11 cellular contexts compared by ENCODE assay signal in genomic region chr2:112579280-112579679, GRCh38. TPM values are rescaled to one million over a fixed set of nuclear protein-coding genes. Genes with fewer than 3 reads are reported as not detected.
A peak's percentile ranks its signal among the peaks of the same experiment; 100 is the strongest.
DNase-seq lines count a peak whose midpoint lies in the region; ATAC-seq, FAIRE-seq and TF ChIP-seq lines count a peak whose summit lies in the region.
"Had no signal": no experiment of that assay in that cellular context is flagged by ENCODE, and none has a peak within 500 bp of the region (broad histone marks: within the 10 kb centered on the region; RNA-seq: fewer than 3 reads in every experiment).

No MANE protein-coding gene starts in this region.

- H2AFZ ChIP-seq in PC-3 (ENCODE audit: low read length), result no peak overlapping the region
- no peak overlapping the region for H2AFZ ChIP-seq in endothelial cell of umbilical vein (ENCODE audit: low read depth, low read length)

- H3K36me3 Mint-ChIP-seq in activated CD8-positive, alpha-beta T cell treated with anti-CD3 and anti-CD28 coated beads, Interleukin-2, amount 10 ng/mL, durations not matched to agents 7 days and 5 days (ENCODE audit: low read depth), result peaks cover 20% of the 10 kb centered on the region

- peaks cover 13% of the 10 kb centered on the region for H3K4me1 Mint-ChIP-seq in activated CD8-positive, alpha-beta T cell treated with anti-CD3 and anti-CD28 coated beads, Interleukin-2, amount 10 ng/mL, durations not matched to agents 7 days and 5 days (ENCODE audit: low read depth)

- no peaks in the 10 kb centered on the region for H3K27me3 Mint-ChIP-seq in activated CD8-positive, alpha-beta T cell treated with anti-CD3 and anti-CD28 coated beads, Interleukin-2, amount 10 ng/mL, durations not matched to agents 7 days and 5 days (ENCODE audit: low read depth)
- H3K27me3 Mint-ChIP-seq: activated CD4-positive, alpha-beta T cell treated with anti-CD3 and anti-CD28 coated beads, Interleukin-2, amount 10 ng/mL, durations not matched to agents 24 days and 14 days had no signal

- no peak for TF ChIP-seq POLR2A in endothelial cell of umbilical vein (IDR thresholded peaks at IDR 0.05; ENCODE audit: low read depth, low read length)

- H3K9me3 ChIP-seq in PC-3 (ENCODE audit: low read length) (no peaks in the 10 kb centered on the region), endothelial cell of umbilical vein (replicated peaks; ENCODE audit: control insufficient read depth, insufficient read depth, low read length) (no peaks in the 10 kb centered on the region), mucosa of descending colon (no peaks in the 10 kb centered on the region), BE2C (no peaks in the 10 kb centered on the region)
- H3K9me3 ChIP-seq: right lobe of liver had no signal

- no peak overlapping the region for H3K4me3 ChIP-seq in PC-3 (ENCODE audit: low read length)
- H3K4me3 ChIP-seq in endothelial cell of umbilical vein (replicated peaks in 1 of 3; ENCODE audit: insufficient read depth in 1 of 3, low read depth in 1 of 3, low read length in 3 of 3), result no peak overlapping the region
- H3K4me3 ChIP-seq in retinal pigment epithelial cell (ENCODE audit: low read length), result no peak overlapping the region
- no peak overlapping the region for H3K4me3 ChIP-seq in mucosa of descending colon
- H3K4me3 ChIP-seq in BE2C (ENCODE audit: low read depth, low read length), result no peak overlapping the region
- H3K4me3 ChIP-seq: lung, right lobe of liver had no signal

- ATAC-seq in PC-3 (peak; percentile 17), mucosa of descending colon (no peak)
- ATAC-seq in activated CD8-positive, alpha-beta T cell treated with anti-CD3 and anti-CD28 coated beads, Interleukin-2, amount 10 ng/mL, durations not matched to agents 7 days and 5 days, result no peak

- no peak overlapping the region for H3K4me2 ChIP-seq in PC-3 (ENCODE audit: low read length)
- H3K4me2 ChIP-seq in endothelial cell of umbilical vein (ENCODE audit: insufficient read depth, low read length), result no peak overlapping the region

- intact Hi-C loops in PC-3 (cut with micrococcal nuclease), result no loop called here
- intact Hi-C loops in endothelial cell of umbilical vein (cut with micrococcal nuclease), result no loop called here
- intact Hi-C loops in mucosa of descending colon (cut with DNase I, micrococcal nuclease), result no loop called here

- no peaks in the 10 kb centered on the region for H3K9me2 ChIP-seq in PC-3 (replicated peaks; ENCODE audit: low read length)

- peaks cover 31% of the 10 kb centered on the region for H3K4me1 ChIP-seq in PC-3 (ENCODE audit: insufficient read depth, low read length)
- peaks cover 6% of the 10 kb centered on the region for H3K4me1 ChIP-seq in endothelial cell of umbilical vein (ENCODE audit: control insufficient read depth, extremely low read depth, insufficient read depth, low read length)
- no peaks in the 10 kb centered on the region for H3K4me1 ChIP-seq in mucosa of descending colon (ENCODE audit: low read depth)
- H3K4me1 ChIP-seq in BE2C, result no peaks in the 10 kb centered on the region

- H3K9me1 ChIP-seq in endothelial cell of umbilical vein (replicated peaks; ENCODE audit: control insufficient read depth, extremely low read depth, insufficient read depth, low read length), result no peaks in the 10 kb centered on the region

- H3K27me3 ChIP-seq in PC-3 (ENCODE audit: low read length), result no peaks in the 10 kb centered on the region
- H3K27me3 ChIP-seq in endothelial cell of umbilical vein (ENCODE audit: control insufficient read depth in 2 of 2, insufficient read depth in 2 of 2, low read length in 2 of 2), result no peaks in the 10 kb centered on the region
- no peaks in the 10 kb centered on the region for H3K27me3 ChIP-seq in BE2C
- H3K27me3 ChIP-seq: right lobe of liver had no signal

- FAIRE-seq in endothelial cell of umbilical vein (lab: Jason Lieb, UNC), result peak; percentile 78

- peaks cover 4% of the 10 kb centered on the region for H3F3A ChIP-seq in PC-3 (ENCODE audit: low read length, unreplicated experiment)

- H3K9me3 Mint-ChIP-seq in activated CD8-positive, alpha-beta T cell treated with anti-CD3 and anti-CD28 coated beads, Interleukin-2, amount 10 ng/mL, durations not matched to agents 7 days and 5 days (ENCODE audit: insufficient read depth), result no peaks in the 10 kb centered on the region
- H3K9me3 Mint-ChIP-seq: activated CD4-positive, alpha-beta T cell treated with anti-CD3 and anti-CD28 coated beads, Interleukin-2, amount 10 ng/mL, durations not matched to agents 24 days and 14 days had no signal

- H4K20me1 ChIP-seq in PC-3 (ENCODE audit: low read length), result no peaks in the 10 kb centered on the region
- no peaks in the 10 kb centered on the region for H4K20me1 ChIP-seq in endothelial cell of umbilical vein (replicated peaks; ENCODE audit: control insufficient read depth, extremely low read depth, insufficient read depth, low read length)

- dilution Hi-C loops in endothelial cell of umbilical vein (cut with MboI; ENCODE audit: extremely low pct_ligation_motif_present, low sequenced_read_pairs), result no loop called here

- H3K27ac ChIP-seq in PC-3 (ENCODE audit: low read length) (no peak overlapping the region), endothelial cell of umbilical vein (ENCODE audit: insufficient read depth, low read depth, low read length) (no peak overlapping the region)
- H3K27ac ChIP-seq: right lobe of liver had no signal

- BruUV-seq in PC-3 (replicated peaks; lab: Mats Ljungman, UMichigan), result no TSS peak
- no TSS peak for BruUV-seq in endothelial cell of umbilical vein (replicated peaks; lab: Mats Ljungman, UMichigan)

- DNase-seq in HCEC 1CT, result peak; percentile 84
- peak; percentile 95 for DNase-seq in PC-3
- peak; percentile 72 for DNase-seq in endothelial cell of umbilical vein (ENCODE audit: low read depth, low spot score)
- peak; percentile 53 for DNase-seq in retinal pigment epithelial cell (ENCODE audit: low read depth)
- DNase-seq in mucosa of descending colon, result no peak
- no peak for DNase-seq in activated CD8-positive, alpha-beta T cell treated with anti-CD3 and anti-CD28 coated beads, Interleukin-2, amount 10 ng/mL, durations not matched to agents 7 days and 5 days
- DNase-seq in BE2C, result no peak
- DNase-seq: activated CD4-positive, alpha-beta T cell treated with anti-CD3 and anti-CD28 coated beads, Interleukin-2, amount 10 ng/mL, durations not matched to agents 24 days and 14 days; right lobe of liver; stimulated activated CD8-positive, alpha-beta memory T cell treated with anti-CD3 and anti-CD28 coated beads, Interleukin-4, amount 100 ng/mL, for 48 hours had no signal

- no peak overlapping the region for H3K27ac Mint-ChIP-seq in activated CD8-positive, alpha-beta T cell treated with anti-CD3 and anti-CD28 coated beads, Interleukin-2, amount 10 ng/mL, durations not matched to agents 7 days and 5 days
- H3K27ac Mint-ChIP-seq: activated CD4-positive, alpha-beta T cell treated with anti-CD3 and anti-CD28 coated beads, Interleukin-2, amount 10 ng/mL, durations not matched to agents 24 days and 14 days had no signal

- no peak overlapping the region for H3K9ac ChIP-seq in PC-3 (ENCODE audit: low read length)
- H3K9ac ChIP-seq in endothelial cell of umbilical vein (replicated peaks; ENCODE audit: extremely low read depth, insufficient read depth, low read length), result no peak overlapping the region

- TF ChIP-seq CTCF in PC-3 (conservative IDR thresholded peaks at IDR 0.05; ENCODE audit: low read depth, low read length), result no peak
- no peak for TF ChIP-seq CTCF in endothelial cell of umbilical vein (IDR thresholded peaks at IDR 0.05; ENCODE audit: extremely low read depth in 1 of 2, insufficient read depth in 1 of 2, low read depth in 1 of 2, low read length in 2 of 2)
- no peak for TF ChIP-seq CTCF in retinal pigment epithelial cell (conservative IDR thresholded peaks at IDR 0.05; ENCODE audit: low read depth, low read length)
- no peak for TF ChIP-seq CTCF in mucosa of descending colon (IDR thresholded peaks at IDR 0.05)
- no peak for TF ChIP-seq CTCF in BE2C (IDR thresholded peaks at IDR 0.05; ENCODE audit: low read depth, low read length)

- H3K4me3 Mint-ChIP-seq in activated CD8-positive, alpha-beta T cell treated with anti-CD3 and anti-CD28 coated beads, Interleukin-2, amount 10 ng/mL, durations not matched to agents 7 days and 5 days, result no peak overlapping the region
- H3K4me3 Mint-ChIP-seq: activated CD4-positive, alpha-beta T cell treated with anti-CD3 and anti-CD28 coated beads, Interleukin-2, amount 10 ng/mL, durations not matched to agents 24 days and 14 days had no signal

- H3K36me3 ChIP-seq in PC-3 (ENCODE audit: low read depth, low read length), result peaks cover 21% of the 10 kb centered on the region
- peaks cover 9 to 12% of the 10 kb centered on the region in 2 experiments for H3K36me3 ChIP-seq in endothelial cell of umbilical vein (ENCODE audit: control insufficient read depth in 2 of 2, extremely low read depth in 1 of 2, insufficient read depth in 2 of 2, low read length in 2 of 2)
- H3K36me3 ChIP-seq in mucosa of descending colon (ENCODE audit: low read depth), result peaks cover 4% of the 10 kb centered on the region
- peaks cover 11% of the 10 kb centered on the region for H3K36me3 ChIP-seq in BE2C

- H3K79me2 ChIP-seq in PC-3 (ENCODE audit: low read length), result no peaks in the 10 kb centered on the region; the same call in 1 of the 2 replicates
- no peaks in the 10 kb centered on the region for H3K79me2 ChIP-seq in endothelial cell of umbilical vein (ENCODE audit: control insufficient read depth, insufficient read depth, low read length)

- POLR2A ChIA-PET in PC-3 (lab: Charles Lee; ENCODE audit: unreplicated experiment) (no interaction called here), endothelial cell of umbilical vein (lab: Charles Lee) (no interaction called here)
- POLR2A ChIA-PET in activated CD8-positive, alpha-beta T cell treated with anti-CD3 and anti-CD28 coated beads, Interleukin-2, amount 10 ng/mL, durations not matched to agents 7 days and 5 days (lab: Charles Lee), result no interaction called here

- CTCF ChIA-PET in PC-3 (lab: Charles Lee) (no interaction called here), endothelial cell of umbilical vein (lab: Charles Lee) (no interaction called here)
- CTCF ChIA-PET in activated CD8-positive, alpha-beta T cell treated with anti-CD3 and anti-CD28 coated beads, Interleukin-2, amount 10 ng/mL, durations not matched to agents 7 days and 5 days (lab: Charles Lee), result no interaction called here

RNA-seq across cellular contexts. Expression of gene CHCHD5, which starts 5.1 kb away (rescaled TPM):
- 25.4 and 27.9 TPM in 2 replicates for total RNA-seq in PC-3 (2014; rRNA removed)
- total RNA-seq in endothelial cell of umbilical vein, result 22.2 and 23.6 TPM in 2 replicates
- 44.7 and 63.5 TPM in 2 replicates for polyA plus RNA-seq in endothelial cell of umbilical vein
- 29.0 and 35.3 TPM in 2 replicates for polyA plus RNA-seq in endothelial cell of umbilical vein (2011; cell fraction: cytosol; rRNA removed)
- 10.6 and 12.6 TPM in 2 replicates for polyA plus RNA-seq in endothelial cell of umbilical vein (2011; cell fraction: nucleus; rRNA removed)
- polyA plus RNA-seq in endothelial cell of umbilical vein (2012), result 22.5 and 35.4 TPM in 2 replicates
- polyA minus RNA-seq in endothelial cell of umbilical vein, result 9.8 and 10.5 TPM in 2 replicates
- polyA minus RNA-seq in endothelial cell of umbilical vein (2011; cell fraction: cytosol; rRNA and poly(A)+ RNA removed), result 10.7 TPM
- polyA minus RNA-seq in endothelial cell of umbilical vein (2011; cell fraction: nucleus; rRNA and poly(A)+ RNA removed), result 1.6 and 4.6 TPM in 2 replicates
- total RNA-seq in mucosa of descending colon, result 10 to 100 TPM; 20.9 to 28.8 (median 26.1) TPM
- total RNA-seq in activated CD8-positive, alpha-beta T cell treated with anti-CD3 and anti-CD28 coated beads, Interleukin-2, amount 10 ng/mL, durations not matched to agents 7 days and 5 days, result 10 to 100 TPM; 32.4 to 35.4 TPM
- polyA plus RNA-seq in BE2C (2012; ENCODE audit: insufficient read depth, insufficient read length, low read depth), result 59.8 TPM

RNA-seq across cellular contexts. Expression of gene POLR1B, which starts 37.0 kb away (rescaled TPM):
- 31.6 and 31.7 TPM in 2 replicates for total RNA-seq in PC-3 (2014; rRNA removed)
- total RNA-seq in endothelial cell of umbilical vein, result 21.3 and 28.9 TPM in 2 replicates
- 12.2 and 13.8 TPM in 2 replicates for polyA plus RNA-seq in endothelial cell of umbilical vein
- polyA plus RNA-seq in endothelial cell of umbilical vein (2011; cell fraction: cytosol; rRNA removed), result 9.0 and 9.3 TPM in 2 replicates
- polyA plus RNA-seq in endothelial cell of umbilical vein (2011; cell fraction: nucleus; rRNA removed), result 13.0 and 16.0 TPM in 2 replicates
- 13.8 and 24.3 TPM in 2 replicates for polyA plus RNA-seq in endothelial cell of umbilical vein (2012)
- polyA minus RNA-seq in endothelial cell of umbilical vein, result 36.9 and 49.4 TPM in 2 replicates
- 35.9 TPM for polyA minus RNA-seq in endothelial cell of umbilical vein (2011; cell fraction: cytosol; rRNA and poly(A)+ RNA removed)
- polyA minus RNA-seq in endothelial cell of umbilical vein (2011; cell fraction: nucleus; rRNA and poly(A)+ RNA removed), result 18.5 and 20.1 TPM in 2 replicates
- total RNA-seq in mucosa of descending colon, result 10 to 100 TPM; 10.1 to 18.3 (median 18.1) TPM
- 10 to 100 TPM; 34.3 to 38.1 TPM for total RNA-seq in activated CD8-positive, alpha-beta T cell treated with anti-CD3 and anti-CD28 coated beads, Interleukin-2, amount 10 ng/mL, durations not matched to agents 7 days and 5 days
- polyA plus RNA-seq in BE2C (2012; ENCODE audit: insufficient read depth, insufficient read length, low read depth), result 26.9 TPM

Comparison
In these comparisons a context has a peak if more than half of its experiments do, and no peak if none do; other contexts are left out.
1. DNase-seq: peak in HCEC 1CT (single experiment), PC-3 (single experiment), endothelial cell of umbilical vein (single experiment) and retinal pigment epithelial cell (single experiment); none in mucosa of descending colon (0 of 3), activated CD8-positive, alpha-beta T cell treated with anti-CD3 and anti-CD28 coated beads, Interleukin-2, amount 10 ng/mL, durations not matched to agents 7 days and 5 days (single experiment) and BE2C (single experiment).